In the genomic region with DNA sequence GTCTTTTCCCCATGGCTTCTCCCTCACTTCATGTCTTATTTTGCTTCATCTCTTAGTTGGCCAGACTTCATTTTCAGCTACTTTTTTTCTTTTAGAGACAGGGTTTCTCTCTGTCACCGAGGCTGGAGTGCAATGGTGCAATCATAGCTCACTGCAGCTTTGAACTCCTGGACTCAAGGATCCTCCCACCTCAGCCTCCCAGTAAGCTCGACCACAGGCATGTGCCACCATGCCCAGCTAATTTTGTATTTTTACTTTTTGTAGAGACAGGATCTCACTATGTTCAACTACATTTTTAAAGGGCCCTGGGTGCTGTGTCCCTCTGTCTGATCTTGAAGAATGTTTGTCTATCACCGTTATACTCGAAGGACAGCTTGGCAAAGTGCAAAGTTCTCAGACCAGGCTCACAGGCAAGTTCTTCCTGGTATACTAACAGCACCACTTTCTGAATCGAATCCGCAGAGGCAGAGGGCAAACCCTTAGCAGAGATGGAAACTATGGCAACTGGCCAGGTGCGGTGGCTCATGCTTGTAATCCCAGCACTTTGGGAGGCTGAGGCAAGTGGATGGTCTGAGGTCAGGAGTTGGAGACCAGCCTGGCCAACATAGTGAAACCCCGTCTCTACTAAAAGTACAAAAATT, we compare ENCODE assay signal across 1 cellular context.
TF ChIP-seq lines count a peak whose summit lies in the region.

No MANE protein-coding gene starts in this region.

TF ChIP-seq in HepG2, 621 proteins besides CTCF, POLR2A, EP300 and RAD21 (continued from another document and continues in another):
- TF ChIP-seq, protein P1, sequence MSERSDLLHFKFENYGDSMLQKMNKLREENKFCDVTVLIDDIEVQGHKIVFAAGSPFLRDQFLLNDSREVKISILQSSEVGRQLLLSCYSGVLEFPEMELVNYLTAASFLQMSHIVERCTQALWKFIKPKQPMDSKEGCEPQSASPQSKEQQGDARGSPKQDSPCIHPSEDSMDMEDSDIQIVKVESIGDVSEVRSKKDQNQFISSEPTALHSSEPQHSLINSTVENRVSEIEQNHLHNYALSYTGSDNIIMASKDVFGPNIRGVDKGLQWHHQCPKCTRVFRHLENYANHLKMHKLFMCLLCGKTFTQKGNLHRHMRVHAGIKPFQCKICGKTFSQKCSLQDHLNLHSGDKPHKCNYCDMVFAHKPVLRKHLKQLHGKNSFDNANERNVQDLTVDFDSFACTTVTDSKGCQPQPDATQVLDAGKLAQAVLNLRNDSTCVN (CRISPR knock-in tag; IDR thresholded peaks at IDR 0.05; ENCODE audit: borderline replicate concordance), result no peak
- TF ChIP-seq JDP2 (CRISPR knock-in tag; IDR thresholded peaks at IDR 0.05; ENCODE audit: borderline replicate concordance) (no peak), HOXD1 (CRISPR knock-in tag; IDR thresholded peaks at IDR 0.05) (no peak), SP140L (CRISPR knock-in tag; IDR thresholded peaks at IDR 0.05; ENCODE audit: borderline replicate concordance) (no peak), ZNF616 (CRISPR knock-in tag; IDR thresholded peaks at IDR 0.05; ENCODE audit: low read depth) (no peak), ZNF709 (CRISPR knock-in tag; IDR thresholded peaks at IDR 0.05) (0 out of 2 replicates have a peak, but pooled peaks have one; percentile 55), ZSCAN29 (CRISPR knock-in tag; conservative IDR thresholded peaks at IDR 0.05) (no peak), ZNF205 (CRISPR knock-in tag; IDR thresholded peaks at IDR 0.05) (no peak), NR2C2 (CRISPR knock-in tag; IDR thresholded peaks at IDR 0.05; ENCODE audit: borderline replicate concordance) (no peak), SP5 (CRISPR knock-in tag; IDR thresholded peaks at IDR 0.05; ENCODE audit: borderline replicate concordance, low read depth) (no peak; the same call in 1 of the 2 replicates), ZNF350 (CRISPR knock-in tag; IDR thresholded peaks at IDR 0.05; ENCODE audit: borderline replicate concordance, low read depth) (no peak; the same call in 1 of the 2 replicates), TP53 (CRISPR knock-in tag; conservative IDR thresholded peaks at IDR 0.05) (no peak), ARNT2 (CRISPR knock-in tag; IDR thresholded peaks at IDR 0.05; ENCODE audit: low read depth) (no peak), POLR2AphosphoS2 (IDR thresholded peaks at IDR 0.05; ENCODE audit: low read depth, low read length) (no peak), YY1 (IDR thresholded peaks at IDR 0.05; ENCODE audit: insufficient read depth, insufficient replicate concordance, low read depth, low read length) (no peak), CHCHD3 (CRISPR knock-in tag; IDR thresholded peaks at IDR 0.05) (no peak), SMAD9 (CRISPR knock-in tag; IDR thresholded peaks at IDR 0.05) (no peak), POGZ (CRISPR knock-in tag; IDR thresholded peaks at IDR 0.05) (peak; percentile 64; the same call in 1 of the 2 replicates), ZNF749 (CRISPR knock-in tag; IDR thresholded peaks at IDR 0.05; ENCODE audit: borderline replicate concordance) (no peak), ZFP36L1 (CRISPR knock-in tag; IDR thresholded peaks at IDR 0.05) (no peak), SAFB2 (CRISPR knock-in tag; IDR thresholded peaks at IDR 0.05; ENCODE audit: borderline replicate concordance, low read depth) (no peak), SIX4 (CRISPR knock-in tag; IDR thresholded peaks at IDR 0.05) (no peak), RFX1 (IDR thresholded peaks at IDR 0.05) (peak; percentile 13; the same call in 1 of the 2 replicates), MYC (CRISPR knock-in tag; IDR thresholded peaks at IDR 0.05; ENCODE audit: borderline replicate concordance) (peak; percentile 38; the same call in 1 of the 2 replicates), ZNF326 (CRISPR knock-in tag; IDR thresholded peaks at IDR 0.05; ENCODE audit: borderline replicate concordance) (no peak), ZNF678 (CRISPR knock-in tag; IDR thresholded peaks at IDR 0.05) (no peak), PRMT3 (CRISPR knock-in tag; IDR thresholded peaks at IDR 0.05; ENCODE audit: borderline replicate concordance, low read depth) (no peak)
- TF ChIP-seq, protein P2, sequence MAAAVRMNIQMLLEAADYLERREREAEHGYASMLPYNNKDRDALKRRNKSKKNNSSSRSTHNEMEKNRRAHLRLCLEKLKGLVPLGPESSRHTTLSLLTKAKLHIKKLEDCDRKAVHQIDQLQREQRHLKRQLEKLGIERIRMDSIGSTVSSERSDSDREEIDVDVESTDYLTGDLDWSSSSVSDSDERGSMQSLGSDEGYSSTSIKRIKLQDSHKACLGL (CRISPR knock-in tag; IDR thresholded peaks at IDR 0.05), result no peak
- TF ChIP-seq, protein P3, sequence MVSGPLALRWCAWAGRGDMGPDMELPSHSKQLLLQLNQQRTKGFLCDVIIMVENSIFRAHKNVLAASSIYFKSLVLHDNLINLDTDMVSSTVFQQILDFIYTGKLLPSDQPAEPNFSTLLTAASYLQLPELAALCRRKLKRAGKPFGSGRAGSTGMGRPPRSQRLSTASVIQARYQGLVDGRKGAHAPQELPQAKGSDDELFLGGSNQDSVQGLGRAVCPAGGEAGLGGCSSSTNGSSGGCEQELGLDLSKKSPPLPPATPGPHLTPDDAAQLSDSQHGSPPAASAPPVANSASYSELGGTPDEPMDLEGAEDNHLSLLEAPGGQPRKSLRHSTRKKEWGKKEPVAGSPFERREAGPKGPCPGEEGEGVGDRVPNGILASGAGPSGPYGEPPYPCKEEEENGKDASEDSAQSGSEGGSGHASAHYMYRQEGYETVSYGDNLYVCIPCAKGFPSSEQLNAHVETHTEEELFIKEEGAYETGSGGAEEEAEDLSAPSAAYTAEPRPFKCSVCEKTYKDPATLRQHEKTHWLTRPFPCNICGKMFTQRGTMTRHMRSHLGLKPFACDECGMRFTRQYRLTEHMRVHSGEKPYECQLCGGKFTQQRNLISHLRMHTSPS (CRISPR knock-in tag; IDR thresholded peaks at IDR 0.05; ENCODE audit: low read depth), result peak; percentile 46; the same call in 1 of the 2 replicates
- TF ChIP-seq, protein P4, sequence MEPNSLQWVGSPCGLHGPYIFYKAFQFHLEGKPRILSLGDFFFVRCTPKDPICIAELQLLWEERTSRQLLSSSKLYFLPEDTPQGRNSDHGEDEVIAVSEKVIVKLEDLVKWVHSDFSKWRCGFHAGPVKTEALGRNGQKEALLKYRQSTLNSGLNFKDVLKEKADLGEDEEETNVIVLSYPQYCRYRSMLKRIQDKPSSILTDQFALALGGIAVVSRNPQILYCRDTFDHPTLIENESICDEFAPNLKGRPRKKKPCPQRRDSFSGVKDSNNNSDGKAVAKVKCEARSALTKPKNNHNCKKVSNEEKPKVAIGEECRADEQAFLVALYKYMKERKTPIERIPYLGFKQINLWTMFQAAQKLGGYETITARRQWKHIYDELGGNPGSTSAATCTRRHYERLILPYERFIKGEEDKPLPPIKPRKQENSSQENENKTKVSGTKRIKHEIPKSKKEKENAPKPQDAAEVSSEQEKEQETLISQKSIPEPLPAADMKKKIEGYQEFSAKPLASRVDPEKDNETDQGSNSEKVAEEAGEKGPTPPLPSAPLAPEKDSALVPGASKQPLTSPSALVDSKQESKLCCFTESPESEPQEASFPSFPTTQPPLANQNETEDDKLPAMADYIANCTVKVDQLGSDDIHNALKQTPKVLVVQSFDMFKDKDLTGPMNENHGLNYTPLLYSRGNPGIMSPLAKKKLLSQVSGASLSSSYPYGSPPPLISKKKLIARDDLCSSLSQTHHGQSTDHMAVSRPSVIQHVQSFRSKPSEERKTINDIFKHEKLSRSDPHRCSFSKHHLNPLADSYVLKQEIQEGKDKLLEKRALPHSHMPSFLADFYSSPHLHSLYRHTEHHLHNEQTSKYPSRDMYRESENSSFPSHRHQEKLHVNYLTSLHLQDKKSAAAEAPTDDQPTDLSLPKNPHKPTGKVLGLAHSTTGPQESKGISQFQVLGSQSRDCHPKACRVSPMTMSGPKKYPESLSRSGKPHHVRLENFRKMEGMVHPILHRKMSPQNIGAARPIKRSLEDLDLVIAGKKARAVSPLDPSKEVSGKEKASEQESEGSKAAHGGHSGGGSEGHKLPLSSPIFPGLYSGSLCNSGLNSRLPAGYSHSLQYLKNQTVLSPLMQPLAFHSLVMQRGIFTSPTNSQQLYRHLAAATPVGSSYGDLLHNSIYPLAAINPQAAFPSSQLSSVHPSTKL (CRISPR knock-in tag; IDR thresholded peaks at IDR 0.05), result no peak
- TF ChIP-seq, protein P5, sequence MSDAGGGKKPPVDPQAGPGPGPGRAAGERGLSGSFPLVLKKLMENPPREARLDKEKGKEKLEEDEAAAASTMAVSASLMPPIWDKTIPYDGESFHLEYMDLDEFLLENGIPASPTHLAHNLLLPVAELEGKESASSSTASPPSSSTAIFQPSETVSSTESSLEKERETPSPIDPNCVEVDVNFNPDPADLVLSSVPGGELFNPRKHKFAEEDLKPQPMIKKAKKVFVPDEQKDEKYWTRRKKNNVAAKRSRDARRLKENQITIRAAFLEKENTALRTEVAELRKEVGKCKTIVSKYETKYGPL (CRISPR knock-in tag; IDR thresholded peaks at IDR 0.05), result no peak
- TF ChIP-seq, protein P6, sequence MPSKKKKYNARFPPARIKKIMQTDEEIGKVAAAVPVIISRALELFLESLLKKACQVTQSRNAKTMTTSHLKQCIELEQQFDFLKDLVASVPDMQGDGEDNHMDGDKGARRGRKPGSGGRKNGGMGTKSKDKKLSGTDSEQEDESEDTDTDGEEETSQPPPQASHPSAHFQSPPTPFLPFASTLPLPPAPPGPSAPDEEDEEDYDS (CRISPR knock-in tag; IDR thresholded peaks at IDR 0.05), result no peak
- TF ChIP-seq, protein P7, sequence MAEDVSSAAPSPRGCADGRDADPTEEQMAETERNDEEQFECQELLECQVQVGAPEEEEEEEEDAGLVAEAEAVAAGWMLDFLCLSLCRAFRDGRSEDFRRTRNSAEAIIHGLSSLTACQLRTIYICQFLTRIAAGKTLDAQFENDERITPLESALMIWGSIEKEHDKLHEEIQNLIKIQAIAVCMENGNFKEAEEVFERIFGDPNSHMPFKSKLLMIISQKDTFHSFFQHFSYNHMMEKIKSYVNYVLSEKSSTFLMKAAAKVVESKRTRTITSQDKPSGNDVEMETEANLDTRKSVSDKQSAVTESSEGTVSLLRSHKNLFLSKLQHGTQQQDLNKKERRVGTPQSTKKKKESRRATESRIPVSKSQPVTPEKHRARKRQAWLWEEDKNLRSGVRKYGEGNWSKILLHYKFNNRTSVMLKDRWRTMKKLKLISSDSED (CRISPR knock-in tag; IDR thresholded peaks at IDR 0.05), result no peak
- TF ChIP-seq, protein P8, sequence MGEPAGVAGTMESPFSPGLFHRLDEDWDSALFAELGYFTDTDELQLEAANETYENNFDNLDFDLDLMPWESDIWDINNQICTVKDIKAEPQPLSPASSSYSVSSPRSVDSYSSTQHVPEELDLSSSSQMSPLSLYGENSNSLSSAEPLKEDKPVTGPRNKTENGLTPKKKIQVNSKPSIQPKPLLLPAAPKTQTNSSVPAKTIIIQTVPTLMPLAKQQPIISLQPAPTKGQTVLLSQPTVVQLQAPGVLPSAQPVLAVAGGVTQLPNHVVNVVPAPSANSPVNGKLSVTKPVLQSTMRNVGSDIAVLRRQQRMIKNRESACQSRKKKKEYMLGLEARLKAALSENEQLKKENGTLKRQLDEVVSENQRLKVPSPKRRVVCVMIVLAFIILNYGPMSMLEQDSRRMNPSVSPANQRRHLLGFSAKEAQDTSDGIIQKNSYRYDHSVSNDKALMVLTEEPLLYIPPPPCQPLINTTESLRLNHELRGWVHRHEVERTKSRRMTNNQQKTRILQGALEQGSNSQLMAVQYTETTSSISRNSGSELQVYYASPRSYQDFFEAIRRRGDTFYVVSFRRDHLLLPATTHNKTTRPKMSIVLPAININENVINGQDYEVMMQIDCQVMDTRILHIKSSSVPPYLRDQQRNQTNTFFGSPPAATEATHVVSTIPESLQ (CRISPR knock-in tag; conservative IDR thresholded peaks at IDR 0.05), result no peak
- TF ChIP-seq, protein P9, sequence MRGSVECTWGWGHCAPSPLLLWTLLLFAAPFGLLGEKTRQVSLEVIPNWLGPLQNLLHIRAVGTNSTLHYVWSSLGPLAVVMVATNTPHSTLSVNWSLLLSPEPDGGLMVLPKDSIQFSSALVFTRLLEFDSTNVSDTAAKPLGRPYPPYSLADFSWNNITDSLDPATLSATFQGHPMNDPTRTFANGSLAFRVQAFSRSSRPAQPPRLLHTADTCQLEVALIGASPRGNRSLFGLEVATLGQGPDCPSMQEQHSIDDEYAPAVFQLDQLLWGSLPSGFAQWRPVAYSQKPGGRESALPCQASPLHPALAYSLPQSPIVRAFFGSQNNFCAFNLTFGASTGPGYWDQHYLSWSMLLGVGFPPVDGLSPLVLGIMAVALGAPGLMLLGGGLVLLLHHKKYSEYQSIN (CRISPR knock-in tag; IDR thresholded peaks at IDR 0.05; ENCODE audit: borderline replicate concordance), result no peak
- TF ChIP-seq, protein P10, sequence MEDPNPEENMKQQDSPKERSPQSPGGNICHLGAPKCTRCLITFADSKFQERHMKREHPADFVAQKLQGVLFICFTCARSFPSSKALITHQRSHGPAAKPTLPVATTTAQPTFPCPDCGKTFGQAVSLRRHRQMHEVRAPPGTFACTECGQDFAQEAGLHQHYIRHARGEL (CRISPR knock-in tag; IDR thresholded peaks at IDR 0.05), result no peak
- TF ChIP-seq, protein P11, sequence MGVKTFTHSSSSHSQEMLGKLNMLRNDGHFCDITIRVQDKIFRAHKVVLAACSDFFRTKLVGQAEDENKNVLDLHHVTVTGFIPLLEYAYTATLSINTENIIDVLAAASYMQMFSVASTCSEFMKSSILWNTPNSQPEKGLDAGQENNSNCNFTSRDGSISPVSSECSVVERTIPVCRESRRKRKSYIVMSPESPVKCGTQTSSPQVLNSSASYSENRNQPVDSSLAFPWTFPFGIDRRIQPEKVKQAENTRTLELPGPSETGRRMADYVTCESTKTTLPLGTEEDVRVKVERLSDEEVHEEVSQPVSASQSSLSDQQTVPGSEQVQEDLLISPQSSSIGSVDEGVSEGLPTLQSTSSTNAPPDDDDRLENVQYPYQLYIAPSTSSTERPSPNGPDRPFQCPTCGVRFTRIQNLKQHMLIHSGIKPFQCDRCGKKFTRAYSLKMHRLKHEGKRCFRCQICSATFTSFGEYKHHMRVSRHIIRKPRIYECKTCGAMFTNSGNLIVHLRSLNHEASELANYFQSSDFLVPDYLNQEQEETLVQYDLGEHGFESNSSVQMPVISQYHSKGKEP (CRISPR knock-in tag; IDR thresholded peaks at IDR 0.05), result no peak
- TF ChIP-seq, protein P12, sequence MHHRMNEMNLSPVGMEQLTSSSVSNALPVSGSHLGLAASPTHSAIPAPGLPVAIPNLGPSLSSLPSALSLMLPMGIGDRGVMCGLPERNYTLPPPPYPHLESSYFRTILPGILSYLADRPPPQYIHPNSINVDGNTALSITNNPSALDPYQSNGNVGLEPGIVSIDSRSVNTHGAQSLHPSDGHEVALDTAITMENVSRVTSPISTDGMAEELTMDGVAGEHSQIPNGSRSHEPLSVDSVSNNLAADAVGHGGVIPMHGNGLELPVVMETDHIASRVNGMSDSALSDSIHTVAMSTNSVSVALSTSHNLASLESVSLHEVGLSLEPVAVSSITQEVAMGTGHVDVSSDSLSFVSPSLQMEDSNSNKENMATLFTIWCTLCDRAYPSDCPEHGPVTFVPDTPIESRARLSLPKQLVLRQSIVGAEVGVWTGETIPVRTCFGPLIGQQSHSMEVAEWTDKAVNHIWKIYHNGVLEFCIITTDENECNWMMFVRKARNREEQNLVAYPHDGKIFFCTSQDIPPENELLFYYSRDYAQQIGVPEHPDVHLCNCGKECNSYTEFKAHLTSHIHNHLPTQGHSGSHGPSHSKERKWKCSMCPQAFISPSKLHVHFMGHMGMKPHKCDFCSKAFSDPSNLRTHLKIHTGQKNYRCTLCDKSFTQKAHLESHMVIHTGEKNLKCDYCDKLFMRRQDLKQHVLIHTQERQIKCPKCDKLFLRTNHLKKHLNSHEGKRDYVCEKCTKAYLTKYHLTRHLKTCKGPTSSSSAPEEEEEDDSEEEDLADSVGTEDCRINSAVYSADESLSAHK (CRISPR knock-in tag; IDR thresholded peaks at IDR 0.05; ENCODE audit: borderline replicate concordance), result no peak
